In the genomic region with DNA sequence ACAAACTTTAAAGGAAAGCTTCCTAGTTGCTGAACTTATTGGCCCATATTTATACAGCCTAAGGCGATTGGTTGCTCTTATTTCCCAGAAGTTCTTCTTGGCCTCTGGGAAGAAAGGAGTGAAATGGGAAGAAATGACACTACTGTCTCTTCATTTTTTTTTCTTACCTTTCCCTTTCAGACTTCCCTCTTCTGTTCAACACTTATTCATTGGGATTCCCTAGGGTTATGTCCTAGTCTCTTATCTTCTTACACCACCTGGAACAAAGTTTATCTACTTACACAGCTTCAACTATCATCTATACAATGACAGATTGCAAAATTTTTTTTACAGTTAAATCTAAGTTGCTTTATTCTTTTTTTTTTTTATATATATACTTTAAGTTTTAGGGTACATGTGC, we compare ENCODE assay signal across 20 cellular contexts.
A peak's percentile ranks its signal among the peaks of the same experiment; 100 is the strongest.
DNase-seq lines count a peak whose midpoint lies in the region; ATAC-seq and TF ChIP-seq lines count a peak whose summit lies in the region.
"Had no signal": no experiment of that assay in that cellular context is flagged by ENCODE, and none has a peak within 500 bp of the region (broad histone marks: within the 10 kb centered on the region; RNA-seq: fewer than 3 reads in every experiment).

No MANE protein-coding gene starts in this region.

- H3K27me3 ChIP-seq in GM23338 (ENCODE audit: insufficient read depth) = no peaks in the 10 kb centered on the region

- in situ Hi-C loops in GM13977 (cut with MboI; ENCODE audit: low pct_unique_long_range_greater_than_20kb, low sequenced_read_pairs, unreplicated experiment) = no loop called here

- DNase-seq in DMS 273 (lab: John Stamatoyannopoulos, UW; ENCODE audit: unreplicated experiment) (peak; percentile 6), DMS 273 treated with DMSO at 0.1 percent for 48 hours (lab: John Stamatoyannopoulos, UW) (no peak), GM23338 (ENCODE audit: low spot score) (no peak), OCI-M1 (lab: John Stamatoyannopoulos, UW) (peak; percentile 74), glutamatergic neuron (no peak), GM13977 (ENCODE audit: low spot score) (no peak), glomerular visceral epithelial cell (ENCODE audit: extremely low spot score) (no peak)
- DNase-seq: AML-193; Calu3; CD4-positive, CD25-positive, alpha-beta regulatory T cell; DMS153; DMS79 treated with DMSO at 0.1 percent for 48 hours; EL; GM23248; H7; IMR-90; KG1 had no signal

- TF ChIP-seq CTCF in GM23338 (conservative IDR thresholded peaks at IDR 0.05; ENCODE audit: low read depth in 2 of 2) = no peak
- TF ChIP-seq CTCF in glutamatergic neuron (IDR thresholded peaks at IDR 0.05; ENCODE audit: partially characterized antibody, unreplicated experiment) = no peak
- TF ChIP-seq CTCF in GM13977 (IDR thresholded peaks at IDR 0.05; ENCODE audit: extremely low read depth, insufficient read depth, missing control alignments) = no peak

- H3K4me3 ChIP-seq in GM23338 = no peak overlapping the region
- H3K4me3 ChIP-seq: BLaER1, GM23248 had no signal

- H3K36me3 ChIP-seq in GM23338 (ENCODE audit: insufficient read depth) = no peaks in the 10 kb centered on the region
- H3K36me3 ChIP-seq: BLaER1 had no signal

- H2AFZ ChIP-seq in GM23338 = 0 out of 2 replicates have a peak overlapping the region, but pooled peaks have one; percentile 14
- H2AFZ ChIP-seq: GM23248 had no signal

- H3K4me3 Mint-ChIP-seq in GM23338 (no peak overlapping the region), glutamatergic neuron (ENCODE audit: unreplicated experiment) (peak overlapping the region; percentile 27)
- H3K4me3 Mint-ChIP-seq: CD4-positive, CD25-positive, alpha-beta regulatory T cell had no signal

- H3K4me1 Mint-ChIP-seq in GM23338 = peaks cover 5% of the 10 kb centered on the region; the same call in 2 of the 3 replicates
- peaks cover 26% of the 10 kb centered on the region for H3K4me1 Mint-ChIP-seq in glutamatergic neuron (ENCODE audit: low read depth, unreplicated experiment)

- H3K4me1 ChIP-seq in GM23338 (ENCODE audit: insufficient read depth) = no peaks in the 10 kb centered on the region
- H3K4me1 ChIP-seq: BLaER1 had no signal

- ATAC-seq in GM23338 (no peak), HG03135 (IDR thresholded peaks at IDR 0.05; ENCODE audit: unreplicated experiment) (no peak)

- H3F3A ChIP-seq in GM23338 (replicated peaks; ENCODE audit: low read depth) = no peaks in the 10 kb centered on the region

- H3K27me3 Mint-ChIP-seq in GM23338 (ENCODE audit: insufficient read depth, low read depth, poor library complexity) (no peaks in the 10 kb centered on the region), glutamatergic neuron (ENCODE audit: unreplicated experiment) (peaks cover 1% of the 10 kb centered on the region)

- no peaks in the 10 kb centered on the region for H3K79me2 ChIP-seq in GM23338 (replicated peaks; ENCODE audit: insufficient read depth)

- H3K27ac Mint-ChIP-seq in GM23338 (no peak overlapping the region), glutamatergic neuron (ENCODE audit: unreplicated experiment) (no peak overlapping the region)
- H3K27ac Mint-ChIP-seq: CD4-positive, CD25-positive, alpha-beta regulatory T cell had no signal

- no peak overlapping the region for H3K27ac ChIP-seq in GM23338 (ENCODE audit: low read depth)
- H3K27ac ChIP-seq: 22Rv1, BLaER1, GM23248 had no signal

- H3K36me3 Mint-ChIP-seq in GM23338 (ENCODE audit: low read depth) (no peaks in the 10 kb centered on the region), glutamatergic neuron (ENCODE audit: unreplicated experiment) (no peaks in the 10 kb centered on the region)

- H4K20me1 ChIP-seq in GM23338 (replicated peaks; ENCODE audit: insufficient read depth) = no peaks in the 10 kb centered on the region
- H4K20me1 ChIP-seq: BLaER1 had no signal

- H3K9me2 ChIP-seq in GM23338 (ENCODE audit: insufficient read depth) = no peaks in the 10 kb centered on the region

- H3K9me3 Mint-ChIP-seq in GM23338 = no peaks in the 10 kb centered on the region; the same call in 2 of the 3 replicates
- H3K9me3 Mint-ChIP-seq in glutamatergic neuron (ENCODE audit: unreplicated experiment) = no peaks in the 10 kb centered on the region

- H3K4me2 ChIP-seq in GM23338 = no peak overlapping the region
- H3K4me2 ChIP-seq: BLaER1 had no signal

TF ChIP-seq in GM23338, 12 proteins besides CTCF, POLR2A, EP300 and RAD21 (continues in another document):
- TF ChIP-seq, protein P1, sequence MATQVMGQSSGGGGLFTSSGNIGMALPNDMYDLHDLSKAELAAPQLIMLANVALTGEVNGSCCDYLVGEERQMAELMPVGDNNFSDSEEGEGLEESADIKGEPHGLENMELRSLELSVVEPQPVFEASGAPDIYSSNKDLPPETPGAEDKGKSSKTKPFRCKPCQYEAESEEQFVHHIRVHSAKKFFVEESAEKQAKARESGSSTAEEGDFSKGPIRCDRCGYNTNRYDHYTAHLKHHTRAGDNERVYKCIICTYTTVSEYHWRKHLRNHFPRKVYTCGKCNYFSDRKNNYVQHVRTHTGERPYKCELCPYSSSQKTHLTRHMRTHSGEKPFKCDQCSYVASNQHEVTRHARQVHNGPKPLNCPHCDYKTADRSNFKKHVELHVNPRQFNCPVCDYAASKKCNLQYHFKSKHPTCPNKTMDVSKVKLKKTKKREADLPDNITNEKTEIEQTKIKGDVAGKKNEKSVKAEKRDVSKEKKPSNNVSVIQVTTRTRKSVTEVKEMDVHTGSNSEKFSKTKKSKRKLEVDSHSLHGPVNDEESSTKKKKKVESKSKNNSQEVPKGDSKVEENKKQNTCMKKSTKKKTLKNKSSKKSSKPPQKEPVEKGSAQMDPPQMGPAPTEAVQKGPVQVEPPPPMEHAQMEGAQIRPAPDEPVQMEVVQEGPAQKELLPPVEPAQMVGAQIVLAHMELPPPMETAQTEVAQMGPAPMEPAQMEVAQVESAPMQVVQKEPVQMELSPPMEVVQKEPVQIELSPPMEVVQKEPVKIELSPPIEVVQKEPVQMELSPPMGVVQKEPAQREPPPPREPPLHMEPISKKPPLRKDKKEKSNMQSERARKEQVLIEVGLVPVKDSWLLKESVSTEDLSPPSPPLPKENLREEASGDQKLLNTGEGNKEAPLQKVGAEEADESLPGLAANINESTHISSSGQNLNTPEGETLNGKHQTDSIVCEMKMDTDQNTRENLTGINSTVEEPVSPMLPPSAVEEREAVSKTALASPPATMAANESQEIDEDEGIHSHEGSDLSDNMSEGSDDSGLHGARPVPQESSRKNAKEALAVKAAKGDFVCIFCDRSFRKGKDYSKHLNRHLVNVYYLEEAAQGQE (IDR thresholded peaks at IDR 0.05; ENCODE audit: unreplicated experiment) = no peak
- TF ChIP-seq EZH2phosphoT487 (IDR thresholded peaks at IDR 0.05; ENCODE audit: unreplicated experiment) (no peak), CREB1 (CRISPR knock-in tag; IDR thresholded peaks at IDR 0.05; ENCODE audit: low read depth) (no peak), STAT1 (IDR thresholded peaks at IDR 0.05; ENCODE audit: unreplicated experiment) (no peak), NANOG (IDR thresholded peaks at IDR 0.05; ENCODE audit: borderline replicate concordance) (no peak)

Comparison
In these comparisons a context has a peak if more than half of its experiments do, and no peak if none do; other contexts are left out.
1. DNase-seq: peak in DMS 273 (single experiment) and OCI-M1 (single experiment); none in DMS 273 treated with DMSO at 0.1 percent for 48 hours (single experiment), GM23338 (single experiment), glutamatergic neuron (single experiment), GM13977 (single experiment) and glomerular visceral epithelial cell (single experiment).